Comparison of ENCODE assay signal across 1 cellular context in genomic region chr10:92829042-92829785, GRCh38.
TF ChIP-seq lines count a peak whose summit lies in the region.

No MANE protein-coding gene starts in this region.

TF ChIP-seq in IMR-90, 13 proteins besides CTCF, POLR2A, EP300 and RAD21 (continued from another document):
- TF ChIP-seq USF2 (IDR thresholded peaks at IDR 0.05; ENCODE audit: low read depth, low read length): no peak
- TF ChIP-seq MXI1 (IDR thresholded peaks at IDR 0.05; ENCODE audit: borderline replicate concordance, low read depth, low read length): no peak
- TF ChIP-seq RCOR1 (IDR thresholded peaks at IDR 0.05; ENCODE audit: insufficient replicate concordance, low read length): no peak
TF ChIP-seq in IMR-90: peak in this region for 0.
